ENCODE assay signal across 18 cellular contexts in the genomic region with DNA sequence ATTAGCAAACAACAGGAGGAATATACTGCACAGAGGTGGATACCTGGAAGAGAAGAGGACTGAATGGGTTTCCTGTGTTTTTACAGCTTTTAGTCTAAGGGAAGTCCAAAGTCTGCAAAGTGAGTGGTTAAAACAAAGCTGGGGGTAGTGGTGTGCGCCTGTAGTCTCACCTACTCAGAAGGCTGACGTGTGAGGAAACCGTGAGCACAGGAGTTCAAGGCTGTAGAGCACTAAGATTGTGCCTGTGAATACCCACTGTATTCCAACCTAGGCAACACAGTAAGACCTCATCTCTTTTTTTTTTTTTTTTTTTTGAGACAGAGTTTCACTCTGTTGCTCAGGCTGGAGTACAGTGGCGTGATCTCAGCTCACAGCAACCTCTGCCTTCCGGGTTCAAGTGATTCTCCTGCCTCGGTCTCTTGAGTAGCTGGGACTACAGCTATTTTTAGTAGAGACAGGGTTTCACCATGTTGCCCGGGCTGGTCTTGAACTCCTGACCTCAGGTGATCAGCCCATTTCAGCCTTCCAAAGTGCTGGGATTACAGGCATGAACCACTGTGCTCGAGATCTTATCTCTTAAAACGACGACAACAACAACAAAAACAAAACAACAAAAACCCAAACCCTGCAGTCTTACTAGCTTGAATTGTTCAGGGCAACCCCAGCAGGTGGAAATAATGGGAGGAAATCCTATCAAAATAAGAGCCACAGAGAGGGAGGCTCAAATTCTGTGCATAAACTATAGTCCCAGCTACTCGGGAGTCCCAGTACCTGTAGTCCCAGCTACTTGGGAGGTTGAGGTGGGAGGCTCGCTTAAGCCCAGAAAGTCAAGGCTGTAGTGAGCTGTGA. TPM values are rescaled to one million over a fixed set of nuclear protein-coding genes. Genes with fewer than 3 reads are reported as not detected.
DNase-seq lines count a peak whose midpoint lies in the region; ATAC-seq and TF ChIP-seq lines count a peak whose summit lies in the region.
"Had no signal": no experiment of that assay in that cellular context is flagged by ENCODE, and none has a peak within 500 bp of the region (broad histone marks: within the 10 kb centered on the region; RNA-seq: fewer than 3 reads in every experiment).

No MANE protein-coding gene starts in this region.

- H3K27me3 ChIP-seq in KMS-11 (ENCODE audit: insufficient read depth, low read depth) (no peaks in the 10 kb centered on the region), dorsolateral prefrontal cortex (no peaks in the 10 kb centered on the region)
- H3K27me3 ChIP-seq: upper lobe of left lung had no signal

- H3K4me3 ChIP-seq in KMS-11 (IDR thresholded peaks at IDR 0.05; ENCODE audit: insufficient read depth, low read depth, low read length) (no peak overlapping the region), dorsolateral prefrontal cortex (no peak overlapping the region)
- H3K4me3 ChIP-seq: smooth muscle cell, upper lobe of left lung had no signal

- H3K36me3 Mint-ChIP-seq in Calu3 (ENCODE audit: insufficient read depth, unreplicated experiment), result no peaks in the 10 kb centered on the region
- peaks cover 4% of the 10 kb centered on the region for H3K36me3 Mint-ChIP-seq in effector memory CD8-positive, alpha-beta T cell (ENCODE audit: insufficient read depth)
- H3K36me3 Mint-ChIP-seq in neural crest cell (ENCODE audit: low read depth), result no peaks in the 10 kb centered on the region

- TF ChIP-seq CTCF in Calu3 (IDR thresholded peaks at IDR 0.05; ENCODE audit: unreplicated experiment), result no peak
- no peak for TF ChIP-seq CTCF in KMS-11 (conservative IDR thresholded peaks at IDR 0.05; ENCODE audit: low read depth, low read length)
- TF ChIP-seq CTCF in neural crest cell (conservative IDR thresholded peaks at IDR 0.05), result no peak
- TF ChIP-seq CTCF in dorsolateral prefrontal cortex (IDR thresholded peaks at IDR 0.05 in 54 of 56, conservative IDR thresholded peaks at IDR 0.05 in 2 of 56; ENCODE audit: low read depth in 1 of 56, partially characterized antibody in 56 of 56), result no peak

- H3K36me3 ChIP-seq in KMS-11 (ENCODE audit: insufficient read depth), result no peaks in the 10 kb centered on the region
- H3K36me3 ChIP-seq: upper lobe of left lung had no signal

- H3K9me3 Mint-ChIP-seq in Calu3 (ENCODE audit: low read depth, unreplicated experiment), result no peaks in the 10 kb centered on the region
- H3K9me3 Mint-ChIP-seq in effector memory CD8-positive, alpha-beta T cell, result no peaks in the 10 kb centered on the region
- no peaks in the 10 kb centered on the region for H3K9me3 Mint-ChIP-seq in neural crest cell
- H3K9me3 Mint-ChIP-seq: activated CD4-positive, alpha-beta T cell treated with anti-CD3 and anti-CD28 coated beads, Interleukin-2, amount 10 ng/mL, durations not matched to agents 7 days and 5 days; activated T-cell treated with anti-CD3 and anti-CD28 coated beads, Interleukin-2, amount 50 U/mL, for 4 hours had no signal

- intact Hi-C loops in Calu3 (cut with micrococcal nuclease; ENCODE audit: unreplicated experiment), result no loop called here
- intact Hi-C loops in dorsolateral prefrontal cortex (cut with DNase I), result no loop called here

- DNase-seq in Calu3 (no peak), neural crest cell (ENCODE audit: low read depth, low spot score) (no peak), dorsolateral prefrontal cortex (no peak), occipital lobe (lab: John Stamatoyannopoulos, UW) (no peak)
- no peak for DNase-seq in effector memory CD8-positive, alpha-beta T cell
- DNase-seq: activated CD4-positive, alpha-beta T cell treated with anti-CD3 and anti-CD28 coated beads, Interleukin-2, amount 10 ng/mL, durations not matched to agents 7 days and 5 days; activated T-cell treated with anti-CD3 and anti-CD28 coated beads, Interleukin-2, amount 50 U/mL, for 4 hours; DMS79 treated with DMSO at 0.1 percent for 48 hours; effector memory CD4-positive, alpha-beta T cell; hippocampal formation; NCI-H345; SHP77 treated with DMSO at 0.1 percent for 48 hours had no signal

- H3K27ac ChIP-seq in KMS-11, result peak overlapping the region; percentile 6; the same call in 1 of the 2 replicates
- H3K27ac ChIP-seq in dorsolateral prefrontal cortex, result no peak overlapping the region
- H3K27ac ChIP-seq: parathyroid adenoma, upper lobe of left lung had no signal

- H4K20me1 ChIP-seq in KMS-11 (ENCODE audit: insufficient read depth), result no peaks in the 10 kb centered on the region

- H3K4me2 ChIP-seq in KMS-11, result peak overlapping the region; percentile 26
- H3K4me2 ChIP-seq: smooth muscle cell had no signal

- H3K79me2 ChIP-seq in KMS-11 (ENCODE audit: insufficient read depth, low read depth), result no peaks in the 10 kb centered on the region
- H3K79me2 ChIP-seq: parathyroid adenoma had no signal

- ATAC-seq in effector memory CD8-positive, alpha-beta T cell (replicated peaks), result peak; percentile 85
- ATAC-seq in GM18858 (IDR thresholded peaks at IDR 0.05; ENCODE audit: unreplicated experiment) (no peak), GM19328 (IDR thresholded peaks at IDR 0.05; ENCODE audit: unreplicated experiment) (no peak)

- H3K27me3 Mint-ChIP-seq in Calu3 (ENCODE audit: unreplicated experiment) (no peaks in the 10 kb centered on the region), neural crest cell (ENCODE audit: low read depth) (no peaks in the 10 kb centered on the region)
- H3K27me3 Mint-ChIP-seq in effector memory CD8-positive, alpha-beta T cell, result peaks cover 10 to 18% of the 10 kb centered on the region in 2 donors

- H3K4me3 Mint-ChIP-seq in Calu3 (ENCODE audit: low read depth, unreplicated experiment) (no peak overlapping the region), neural crest cell (no peak overlapping the region)
- H3K4me3 Mint-ChIP-seq in effector memory CD8-positive, alpha-beta T cell, result peak overlapping the region; percentile 21 to 51
- H3K4me3 Mint-ChIP-seq: activated CD4-positive, alpha-beta T cell treated with anti-CD3 and anti-CD28 coated beads, Interleukin-2, amount 10 ng/mL, durations not matched to agents 7 days and 5 days; activated T-cell treated with anti-CD3 and anti-CD28 coated beads, Interleukin-2, amount 50 U/mL, for 4 hours had no signal

- H3K27ac Mint-ChIP-seq in Calu3 (ENCODE audit: unreplicated experiment), result peak overlapping the region; percentile 2
- no peak overlapping the region for H3K27ac Mint-ChIP-seq in effector memory CD8-positive, alpha-beta T cell
- peak overlapping the region; percentile 22 for H3K27ac Mint-ChIP-seq in neural crest cell (ENCODE audit: unreplicated experiment)
- H3K27ac Mint-ChIP-seq: activated CD4-positive, alpha-beta T cell treated with anti-CD3 and anti-CD28 coated beads, Interleukin-2, amount 10 ng/mL, durations not matched to agents 7 days and 5 days had no signal

- peak overlapping the region; percentile 19; the same call in 1 of the 2 replicates for H3K9ac ChIP-seq in KMS-11
- H3K9ac ChIP-seq: parathyroid adenoma had no signal

- H3K4me1 Mint-ChIP-seq in Calu3 (ENCODE audit: low read depth, unreplicated experiment) (peaks cover 13% of the 10 kb centered on the region), neural crest cell (no peaks in the 10 kb centered on the region)
- peaks cover 5 to 6% of the 10 kb centered on the region in 2 donors for H3K4me1 Mint-ChIP-seq in effector memory CD8-positive, alpha-beta T cell (ENCODE audit: low read depth in 2 of 2)

- peak overlapping the region; percentile 65 for H2AFZ ChIP-seq in KMS-11 (ENCODE audit: low read depth)
- H2AFZ ChIP-seq: parathyroid adenoma had no signal

- BruUV-seq in Calu3 (replicated peaks; lab: Mats Ljungman, UMichigan), result no TSS peak

- CTCF ChIA-PET in Calu3 (lab: Charles Lee), result interaction anchor here (0.6 to 1.3 kb wide), 8 partner anchors 19 to 292 kb away, joined by 3 to 5 read pairs (median 4); a partner anchor contains a TSS

- peaks cover 21% of the 10 kb centered on the region for H3K4me1 ChIP-seq in KMS-11 (ENCODE audit: low read depth, poor library complexity, severe bottlenecking)
- H3K4me1 ChIP-seq: parathyroid adenoma had no signal

RNA-seq across cellular contexts. Expression of a gene that starts 16.7 kb away (rescaled TPM):
- total RNA-seq in Calu3 (2022) (140 and 141 TPM in 2 replicates), neural crest cell (59.4 and 64.7 TPM in 2 replicates), dorsolateral prefrontal cortex (100 to 1,000 TPM; 253 to 459 (median 379) TPM), occipital lobe (263 TPM)

RNA-seq across cellular contexts. Expression of a gene that starts 18.9 kb away (rescaled TPM):
- total RNA-seq in Calu3 (2022) (4.0 and 6.7 TPM in 2 replicates), neural crest cell (0.09 and 0.14 TPM in 2 replicates), dorsolateral prefrontal cortex (10 to 100 TPM; 11.5 to 70.8 (median 30.0) TPM), occipital lobe (7.8 TPM)

RNA-seq across cellular contexts. Expression of a gene that starts 53.7 kb away (rescaled TPM):
- total RNA-seq in Calu3 (2022), result 183 and 196 TPM in 2 replicates
- 38.0 and 40.9 TPM in 2 replicates for total RNA-seq in neural crest cell
- 100 to 1,000 TPM in 55 of 120 experiments, 10 to 100 TPM in 65; 57.7 to 203 (median 98.0) TPM for total RNA-seq in dorsolateral prefrontal cortex
- 25.1 TPM for total RNA-seq in occipital lobe

Comparison
In these comparisons a context has a peak if more than half of its experiments do, and no peak if none do; other contexts are left out.
1. H3K27ac Mint-ChIP-seq: peak in Calu3 (single experiment) and neural crest cell (single experiment); none in effector memory CD8-positive, alpha-beta T cell (0 of 2).
2. H3K4me3 Mint-ChIP-seq: peak in effector memory CD8-positive, alpha-beta T cell (2 of 2); none in Calu3 (single experiment) and neural crest cell (single experiment).